8 cellular contexts compared by ENCODE assay signal in genomic region chr9:34377402-34377741, GRCh38. TPM values are rescaled to one million over a fixed set of nuclear protein-coding genes. Genes with fewer than 3 reads are reported as not detected.
DNase-seq lines count a peak whose midpoint lies in the region; ATAC-seq and TF ChIP-seq lines count a peak whose summit lies in the region.

No MANE protein-coding gene starts in this region.

- POLR2A ChIA-PET in activated CD4-positive, alpha-beta memory T cell treated with anti-CD3 and anti-CD28 coated beads for 36 hours (lab: Charles Lee), result interaction anchor here (1.8 kb wide), 1 partner anchor 44 kb away, joined by 8 read pairs; no protein-coding TSS in a partner anchor

- DNase-seq in NCI-H748 (lab: John Stamatoyannopoulos, UW; ENCODE audit: unreplicated experiment) (peak; percentile 81), NCI-H748 treated with DMSO at 0.1 percent for 48 hours (lab: John Stamatoyannopoulos, UW) (no peak), hepatocyte (ENCODE audit: low spot score) (peak; percentile 72), GOT3 (lab: John Stamatoyannopoulos, UW) (no peak)
- no peak for DNase-seq in activated CD4-positive, alpha-beta memory T cell treated with anti-CD3 and anti-CD28 coated beads for 36 hours

- intact Hi-C loops in activated CD4-positive, alpha-beta memory T cell treated with anti-CD3 and anti-CD28 coated beads for 36 hours (cut with micrococcal nuclease), result loop anchor here (1.0 to 2.0 kb wide), 4 partner anchors 81 to 329 kb away; partner anchors contain the start of genes DNAI1, FAM219A, RPP25L and UBAP2

- H3K4me2 ChIP-seq in hepatocyte (peak overlapping the region; percentile 81), skeletal muscle satellite cell (ENCODE audit: low read length) (peak overlapping the region; percentile 98)

- H3K4me1 ChIP-seq in hepatocyte (ENCODE audit: insufficient read depth) (peaks cover 21% of the 10 kb centered on the region), skeletal muscle satellite cell (ENCODE audit: control insufficient read depth, insufficient read depth, low read length) (peaks cover 27% of the 10 kb centered on the region)

- H3K4me3 ChIP-seq in hepatocyte (peak overlapping the region; percentile 43), skeletal muscle satellite cell (ENCODE audit: low read length) (peak overlapping the region; percentile 78)

- peak overlapping the region; percentile 88 for H3K27ac ChIP-seq in hepatocyte

- H3K36me3 Mint-ChIP-seq in activated CD4-positive, alpha-beta memory T cell treated with anti-CD3 and anti-CD28 coated beads for 36 hours, result no peaks in the 10 kb centered on the region

- H3K27me3 ChIP-seq in hepatocyte (peaks cover 11% of the 10 kb centered on the region), skeletal muscle satellite cell (ENCODE audit: control insufficient read depth, insufficient read depth, low read length) (no peaks in the 10 kb centered on the region)

- 14% methylated on average over 20 of the region's 21 CpGs for WGBS in hepatocyte (ENCODE audit: low lambda C conversion rate, missing lambda C conversion rate)

- CTCF ChIA-PET in activated CD4-positive, alpha-beta memory T cell treated with anti-CD3 and anti-CD28 coated beads for 36 hours (lab: Charles Lee), result interaction anchor here (0.6 to 7.8 kb wide), 13 partner anchors 12 to 564 kb away, joined by 3 to 68 read pairs (median 4); partner anchors contain the start of genes DCTN3 and SIGMAR1

- H3K27me3 Mint-ChIP-seq in activated CD4-positive, alpha-beta memory T cell treated with anti-CD3 and anti-CD28 coated beads for 36 hours, result no peaks in the 10 kb centered on the region

- TF ChIP-seq CTCF in hepatocyte (IDR thresholded peaks at IDR 0.05; ENCODE audit: poor library complexity), result no peak

- ATAC-seq in GM19324 (IDR thresholded peaks at IDR 0.05; ENCODE audit: low FRiP score, unreplicated experiment) (no peak), GM18909 (IDR thresholded peaks at IDR 0.05; ENCODE audit: poor library complexity, unreplicated experiment) (no peak)

- peaks cover 6% of the 10 kb centered on the region for H3K79me2 ChIP-seq in hepatocyte

- H4K20me1 ChIP-seq in hepatocyte (ENCODE audit: insufficient read depth, poor library complexity, severe bottlenecking), result no peaks in the 10 kb centered on the region

- H3K9ac ChIP-seq in skeletal muscle satellite cell (ENCODE audit: low read depth, low read length), result peak overlapping the region; percentile 74

- H3K36me3 ChIP-seq in hepatocyte (replicated peaks; ENCODE audit: insufficient read depth, low read depth), result no peaks in the 10 kb centered on the region
- H3K36me3 ChIP-seq in skeletal muscle satellite cell (ENCODE audit: insufficient read depth, low read length), result no peaks in the 10 kb centered on the region

- H3K4me1 Mint-ChIP-seq in activated CD4-positive, alpha-beta memory T cell treated with anti-CD3 and anti-CD28 coated beads for 36 hours (ENCODE audit: low read depth), result peaks cover 30% of the 10 kb centered on the region

- H3K27ac Mint-ChIP-seq in activated CD4-positive, alpha-beta memory T cell treated with anti-CD3 and anti-CD28 coated beads for 36 hours, result no peak overlapping the region

- no peaks in the 10 kb centered on the region for H3K9me3 ChIP-seq in hepatocyte (ENCODE audit: low read depth)
- H3K9me3 ChIP-seq in skeletal muscle satellite cell (replicated peaks; ENCODE audit: low read length), result no peaks in the 10 kb centered on the region

- H2AFZ ChIP-seq in hepatocyte, result peak overlapping the region; percentile 42

- no peaks in the 10 kb centered on the region for H3K9me3 Mint-ChIP-seq in activated CD4-positive, alpha-beta memory T cell treated with anti-CD3 and anti-CD28 coated beads for 36 hours

- H3K9me2 ChIP-seq in hepatocyte (replicated peaks; ENCODE audit: insufficient read depth), result no peaks in the 10 kb centered on the region

- peak overlapping the region; percentile 78 for H3K4me3 Mint-ChIP-seq in activated CD4-positive, alpha-beta memory T cell treated with anti-CD3 and anti-CD28 coated beads for 36 hours

RNA-seq across cellular contexts. Expression of gene MYORG, which starts 0.7 kb away (rescaled TPM):
- 1 to 10 TPM; 1.9 to 2.9 TPM for total RNA-seq in activated CD4-positive, alpha-beta memory T cell treated with anti-CD3 and anti-CD28 coated beads for 36 hours
- total RNA-seq in hepatocyte, result 30.0 and 32.2 TPM in 2 replicates
- 13.2 and 23.4 TPM in 2 replicates for polyA plus RNA-seq in hepatocyte
- total RNA-seq in skeletal muscle satellite cell (2012; rRNA removed), result 1.5 and 1.7 TPM in 2 replicates

RNA-seq across cellular contexts. Expression of gene NUDT2, which starts 48.0 kb away (rescaled TPM):
- 10 to 100 TPM; 42.4 to 43.3 TPM for total RNA-seq in activated CD4-positive, alpha-beta memory T cell treated with anti-CD3 and anti-CD28 coated beads for 36 hours
- total RNA-seq in hepatocyte, result 19.6 and 29.0 TPM in 2 replicates
- 23.4 and 40.8 TPM in 2 replicates for polyA plus RNA-seq in hepatocyte
- 21.8 and 24.3 TPM in 2 replicates for total RNA-seq in skeletal muscle satellite cell (2012; rRNA removed)

RNA-seq across cellular contexts. Expression of gene KIF24, which starts 48.3 kb away (rescaled TPM):
- total RNA-seq in activated CD4-positive, alpha-beta memory T cell treated with anti-CD3 and anti-CD28 coated beads for 36 hours, result 1 to 10 TPM; 5.6 to 5.7 TPM
- total RNA-seq in hepatocyte, result 1.3 and 1.8 TPM in 2 replicates
- 0.71 and 1.0 TPM in 2 replicates for polyA plus RNA-seq in hepatocyte
- 2.0 and 2.6 TPM in 2 replicates for total RNA-seq in skeletal muscle satellite cell (2012; rRNA removed)

Comparison
In these comparisons a context has a peak if more than half of its experiments do, and no peak if none do; other contexts are left out.
1. DNase-seq: peak in NCI-H748 (single experiment) and hepatocyte (single experiment); none in NCI-H748 treated with DMSO at 0.1 percent for 48 hours (single experiment), activated CD4-positive, alpha-beta memory T cell treated with anti-CD3 and anti-CD28 coated beads for 36 hours (single experiment) and GOT3 (single experiment).